Comparison of ENCODE assay signal across 22 cellular contexts in genomic region chrX:37834937-37835336, GRCh38. TPM values are rescaled to one million over a fixed set of nuclear protein-coding genes. Genes with fewer than 3 reads are reported as not detected.
DNase-seq lines count a peak whose midpoint lies in the region; ATAC-seq and TF ChIP-seq lines count a peak whose summit lies in the region.
"Had no signal": no experiment of that assay in that cellular context is flagged by ENCODE, and none has a peak within 500 bp of the region (broad histone marks: within the 10 kb centered on the region; RNA-seq: fewer than 3 reads in every experiment).

No MANE protein-coding gene starts in this region.

- H3K27me3 ChIP-seq in aorta (ENCODE audit: control insufficient read depth in 1 of 2, insufficient read depth in 2 of 2, low read length in 1 of 2): no peaks in the 10 kb centered on the region
- H3K27me3 ChIP-seq in vagina: no peaks in the 10 kb centered on the region

- DNase-seq in Ammon's horn (ENCODE audit: low spot score) (peak; percentile 18), M059J (ENCODE audit: low read depth) (peak; percentile 6), SK-MEL-5 (ENCODE audit: low read depth, low spot score) (peak; percentile 28), iris pigment epithelial cell (ENCODE audit: low read depth) (peak; percentile 7), aorta (no peak), superior temporal gyrus (ENCODE audit: extremely low spot score) (no peak), vagina (ENCODE audit: extremely low spot score in 2 of 2) (no peak), left ventricle myocardium superior (no peak)
- DNase-seq: DMS79, NCI-H1105 treated with DMSO at 0.1 percent for 48 hours, NCI-H2029 treated with DMSO at 0.1 percent for 48 hours, NCI-H226, NCI-H510A treated with DMSO at 0.1 percent for 48 hours, NCI-H774, OCI-M1, SHP77, SK-N-SH had no signal

- in situ Hi-C loops in SK-MEL-5 (cut with HindIII; ENCODE audit: low pct_unique_long_range_greater_than_20kb, low sequenced_read_pairs): no loop called here

- TF ChIP-seq CTCF in vagina (IDR thresholded peaks at IDR 0.05): no peak

- ATAC-seq in aorta (ENCODE audit: low FRiP score) (no peak), left ventricle myocardium superior (no peak)
- ATAC-seq: GM23338, HepG2, K562 had no signal

- H3K27ac ChIP-seq in aorta (ENCODE audit: low read depth in 1 of 2, low read length in 2 of 2) (no peak overlapping the region), vagina (no peak overlapping the region)

- 58 to 76% methylated on average over 4 of the region's 4 CpGs for WGBS in aorta, 2 donors

- H3K4me3 ChIP-seq in aorta (ENCODE audit: low read length in 2 of 2): no peak overlapping the region
- no peak overlapping the region for H3K4me3 ChIP-seq in vagina
- H3K4me3 ChIP-seq: GM23338, HAP-1, K562 had no signal

- no peak for TF ChIP-seq POLR2A in vagina (IDR thresholded peaks at IDR 0.05)

- H3K9me3 ChIP-seq in aorta (ENCODE audit: control insufficient read depth, low read length) (no peaks in the 10 kb centered on the region), vagina (no peaks in the 10 kb centered on the region)
- H3K9me3 ChIP-seq: HAP-1, SK-N-SH had no signal

- intact Hi-C loops in aorta (cut with DNase I) (no loop called here), vagina (cut with DNase I) (no loop called here), left ventricle myocardium superior (cut with micrococcal nuclease) (no loop called here)

- H3K4me1 ChIP-seq in aorta (ENCODE audit: control insufficient read depth in 1 of 2, insufficient read depth in 2 of 2, low read length in 2 of 2) (no peaks in the 10 kb centered on the region), vagina (no peaks in the 10 kb centered on the region)
- H3K4me1 ChIP-seq: HAP-1 had no signal

- H3K36me3 ChIP-seq in aorta (ENCODE audit: control insufficient read depth in 1 of 2, insufficient read depth in 2 of 2, low read length in 1 of 2) (no peaks in the 10 kb centered on the region), vagina (peaks cover 0 to 3% of the 10 kb centered on the region in 2 donors)

RNA-seq across cellular contexts. Expression of gene DYNLT3, which starts 12.4 kb away (rescaled TPM):
- total RNA-seq in M059J (2014; rRNA removed; shearing (Covaris generic)): 85.6 and 94.0 TPM in 2 replicates
- 125 and 137 TPM in 2 replicates for total RNA-seq in SK-MEL-5 (2014; rRNA removed; shearing (Covaris generic))
- 68.5 and 81.3 TPM in 2 replicates for polyA plus RNA-seq in SK-MEL-5 (2015; cell fraction: cytosol; rRNA removed)
- polyA plus RNA-seq in SK-MEL-5 (2015; cell fraction: nucleus; rRNA removed): 39.8 and 40.1 TPM in 2 replicates
- total RNA-seq in aorta (10 to 100 TPM; 43.2 to 65.3 TPM), vagina (18.7 TPM), left ventricle myocardium superior (14.0 TPM)
- polyA plus RNA-seq in aorta: 10 to 100 TPM; 50.0 to 94.0 TPM

RNA-seq across cellular contexts. Expression of gene CYBB, which starts 55.1 kb away (rescaled TPM):
- 0.07 TPM in 1 of 2 replicates, not detected in the other for total RNA-seq in M059J (2014; rRNA removed; shearing (Covaris generic))
- 0.11 TPM in 2 replicates for total RNA-seq in SK-MEL-5 (2014; rRNA removed; shearing (Covaris generic))
- 0.02 and 0.11 TPM in 2 replicates for polyA plus RNA-seq in SK-MEL-5 (2015; cell fraction: cytosol; rRNA removed)
- polyA plus RNA-seq in SK-MEL-5 (2015; cell fraction: nucleus; rRNA removed): 0.20 TPM in 1 of 2 replicates, not detected in the other
- total RNA-seq in aorta (10 to 100 TPM; 43.2 to 60.4 TPM), vagina (6.9 TPM), left ventricle myocardium superior (20.4 TPM)
- 10 to 100 TPM in 1 of 2 donors, 1 to 10 TPM in 1; 3.1 to 10.4 TPM for polyA plus RNA-seq in aorta
- total RNA-seq: GM23338, HepG2, RPMI7951 had no signal
- polyA plus RNA-seq: HepG2, SK-N-SH had no signal

Comparison
In these comparisons a context has a peak if more than half of its experiments do, and no peak if none do; other contexts are left out.
1. DNase-seq: peak in Ammon's horn (single experiment), M059J (single experiment), SK-MEL-5 (single experiment) and iris pigment epithelial cell (single experiment); none in aorta (0 of 2), superior temporal gyrus (single experiment), vagina (0 of 2) and left ventricle myocardium superior (single experiment).